In genomic region chr10:104642311-104643022, GRCh38 we compare ENCODE assay signal across 8 cellular contexts. TPM values are rescaled to one million over a fixed set of nuclear protein-coding genes. Genes with fewer than 3 reads are reported as not detected.
A peak's percentile ranks its signal among the peaks of the same experiment; 100 is the strongest.
DNase-seq lines count a peak whose midpoint lies in the region; ATAC-seq and TF ChIP-seq lines count a peak whose summit lies in the region.

No MANE protein-coding gene starts in this region.

- no peaks in the 10 kb centered on the region; the same call in 1 of the 2 replicates for H3K4me1 ChIP-seq in HEK293 (ENCODE audit: control insufficient read depth, insufficient read depth, low read length)
- H3K4me1 ChIP-seq in lower lobe of right lung, result peaks cover 10% of the 10 kb centered on the region

- H3K27ac ChIP-seq in HEK293 (ENCODE audit: extremely low read depth, low read depth, low read length), result no peak overlapping the region
- H3K27ac ChIP-seq in lower lobe of right lung, result no peak overlapping the region

- POLR2A ChIA-PET in HEK293 (lab: Yijun Ruan, JAX), result no interaction called here

- H3K27me3 ChIP-seq in lower lobe of right lung (ENCODE audit: low read depth), result peaks cover 86% of the 10 kb centered on the region

- peaks cover 14% of the 10 kb centered on the region for H3K4me1 Mint-ChIP-seq in chondrocyte (ENCODE audit: low read depth)

- H3K9me3 ChIP-seq in HEK293 (ENCODE audit: control insufficient read depth, insufficient read depth, low read depth, low read length) (no peaks in the 10 kb centered on the region), lower lobe of right lung (no peaks in the 10 kb centered on the region)

- no peak overlapping the region for H3K4me3 Mint-ChIP-seq in chondrocyte (ENCODE audit: unreplicated experiment)

- no peak for TF ChIP-seq CTCF in HEK293 (tag by site-specific recombination; IDR thresholded peaks at IDR 0.05)
- peak; percentile 34 for TF ChIP-seq CTCF in chondrocyte (IDR thresholded peaks at IDR 0.05)
- no peak for TF ChIP-seq CTCF in lower lobe of right lung (IDR thresholded peaks at IDR 0.05)

- H3K9me3 Mint-ChIP-seq in chondrocyte (ENCODE audit: low read depth), result no peaks in the 10 kb centered on the region

- DNase-seq in AG08395 (ENCODE audit: low spot score) (peak; percentile 19), chondrocyte (ENCODE audit: low spot score) (no peak), lower lobe of right lung (peak; percentile 48), DMS153 (lab: John Stamatoyannopoulos, UW) (no peak), NCI-H2081 treated with DMSO at 0.1 percent for 48 hours (lab: John Stamatoyannopoulos, UW) (no peak), NCI-H146 treated with DMSO at 0.1 percent for 48 hours (lab: John Stamatoyannopoulos, UW; ENCODE audit: unreplicated experiment) (no peak), mesenteric fat pad (ENCODE audit: low spot score) (no peak)

- peak overlapping the region; percentile 26 for H3K4me3 ChIP-seq in HEK293 (ENCODE audit: low read depth, low read length)
- H3K4me3 ChIP-seq in lower lobe of right lung, result no peak overlapping the region

- ATAC-seq in lower lobe of right lung, result peak in 1 of 2 donors; percentile 39

- H3K27me3 Mint-ChIP-seq in chondrocyte (ENCODE audit: low read depth), result peaks cover 76% of the 10 kb centered on the region

- H3K36me3 ChIP-seq in HEK293 (ENCODE audit: control insufficient read depth in 2 of 2, insufficient read depth in 1 of 2, low read length in 2 of 2) (no peaks in the 10 kb centered on the region), lower lobe of right lung (no peaks in the 10 kb centered on the region)

- H3K27ac Mint-ChIP-seq in chondrocyte (ENCODE audit: unreplicated experiment), result no peak overlapping the region

- CTCF ChIA-PET in HEK293 (lab: Yijun Ruan, JAX), result interaction anchor here (0.6 to 1.7 kb wide), 4 partner anchors 16 to 379 kb away, joined by 3 to 5 read pairs (median 3); no protein-coding TSS in a partner anchor

- peaks cover 8% of the 10 kb centered on the region for H3K36me3 Mint-ChIP-seq in chondrocyte (ENCODE audit: low read depth)

- intact Hi-C loops in lower lobe of right lung (cut with DNase I), result no loop called here

TF ChIP-seq in HEK293, 187 proteins besides CTCF, POLR2A, EP300 and RAD21:
- TF ChIP-seq ZBTB17 (tag by site-specific recombination; IDR thresholded peaks at IDR 0.05), result peak; percentile 78
- peak; percentile 28; the same call in 1 of the 2 replicates for TF ChIP-seq ZBTB48 (tag by site-specific recombination; IDR thresholded peaks at IDR 0.05)
- no peak for TF ChIP-seq ZNF626 (tag by site-specific recombination; IDR thresholded peaks at IDR 0.05)
- no peak for TF ChIP-seq ZNF280C (tag by site-specific recombination; IDR thresholded peaks at IDR 0.05)
- 0 out of 2 replicates have a peak, but pooled peaks have one; percentile 26 for TF ChIP-seq ZBTB8A (tag by site-specific recombination; IDR thresholded peaks at IDR 0.05)
- 0 out of 2 replicates have a peak, but pooled peaks have one; percentile 21 for TF ChIP-seq PBX3 (CRISPR knock-in tag; IDR thresholded peaks at IDR 0.05)
- TF ChIP-seq ZNF610 (tag by site-specific recombination; IDR thresholded peaks at IDR 0.05; ENCODE audit: borderline replicate concordance), result no peak
- TF ChIP-seq ZBTB26 (tag by site-specific recombination; optimal IDR thresholded peaks at IDR 0.05), result peak; percentile 41

RNA-seq across cellular contexts. Expression of gene SORCS3, which starts 1.4 kb away (rescaled TPM):
- total RNA-seq in chondrocyte (not detected in 3 replicates), lower lobe of right lung (not detected), mesenteric fat pad (not detected)

Comparison
In these comparisons a context has a peak if more than half of its experiments do, and no peak if none do; other contexts are left out.
1. DNase-seq: peak in AG08395 (single experiment) and lower lobe of right lung (single experiment); none in chondrocyte (single experiment), DMS153 (single experiment), NCI-H2081 treated with DMSO at 0.1 percent for 48 hours (single experiment), NCI-H146 treated with DMSO at 0.1 percent for 48 hours (single experiment) and mesenteric fat pad (single experiment).